In the genomic region with DNA sequence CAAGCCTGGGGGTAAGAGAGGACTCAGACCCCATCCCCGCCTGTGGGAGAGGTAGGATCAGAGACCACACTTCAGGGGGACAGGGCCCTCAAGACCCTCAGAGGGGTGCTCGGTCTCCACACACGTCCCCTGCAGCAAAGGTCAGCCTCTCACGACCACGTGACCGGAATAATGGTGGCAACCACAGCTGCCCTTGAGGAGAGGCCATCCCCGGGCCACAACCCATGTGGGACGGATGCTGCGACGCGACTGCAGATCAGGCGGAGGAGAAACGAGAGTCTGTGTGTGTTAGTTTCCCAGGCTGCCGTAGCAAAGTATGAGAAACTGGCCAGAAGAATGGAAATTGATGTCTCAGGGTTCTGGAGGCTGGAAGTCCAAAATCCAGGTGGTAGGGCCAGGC, we compare ENCODE assay signal across 1 cellular context.
TF ChIP-seq lines count a peak whose summit lies in the region.

No MANE protein-coding gene starts in this region.

TF ChIP-seq in WTC11, 78 proteins besides CTCF, POLR2A, EP300 and RAD21 (continued from another document):
- TF ChIP-seq, protein P1, sequence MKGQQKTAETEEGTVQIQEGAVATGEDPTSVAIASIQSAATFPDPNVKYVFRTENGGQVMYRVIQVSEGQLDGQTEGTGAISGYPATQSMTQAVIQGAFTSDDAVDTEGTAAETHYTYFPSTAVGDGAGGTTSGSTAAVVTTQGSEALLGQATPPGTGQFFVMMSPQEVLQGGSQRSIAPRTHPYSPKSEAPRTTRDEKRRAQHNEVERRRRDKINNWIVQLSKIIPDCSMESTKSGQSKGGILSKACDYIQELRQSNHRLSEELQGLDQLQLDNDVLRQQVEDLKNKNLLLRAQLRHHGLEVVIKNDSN (CRISPR knock-in tag; IDR thresholded peaks at IDR 0.05): no peak
- TF ChIP-seq ZNF138 (CRISPR knock-in tag; conservative IDR thresholded peaks at IDR 0.05) (no peak), NFE2L1 (CRISPR knock-in tag; IDR thresholded peaks at IDR 0.05) (no peak)
